ENCODE assay signal across 9 cellular contexts in the genomic region with DNA sequence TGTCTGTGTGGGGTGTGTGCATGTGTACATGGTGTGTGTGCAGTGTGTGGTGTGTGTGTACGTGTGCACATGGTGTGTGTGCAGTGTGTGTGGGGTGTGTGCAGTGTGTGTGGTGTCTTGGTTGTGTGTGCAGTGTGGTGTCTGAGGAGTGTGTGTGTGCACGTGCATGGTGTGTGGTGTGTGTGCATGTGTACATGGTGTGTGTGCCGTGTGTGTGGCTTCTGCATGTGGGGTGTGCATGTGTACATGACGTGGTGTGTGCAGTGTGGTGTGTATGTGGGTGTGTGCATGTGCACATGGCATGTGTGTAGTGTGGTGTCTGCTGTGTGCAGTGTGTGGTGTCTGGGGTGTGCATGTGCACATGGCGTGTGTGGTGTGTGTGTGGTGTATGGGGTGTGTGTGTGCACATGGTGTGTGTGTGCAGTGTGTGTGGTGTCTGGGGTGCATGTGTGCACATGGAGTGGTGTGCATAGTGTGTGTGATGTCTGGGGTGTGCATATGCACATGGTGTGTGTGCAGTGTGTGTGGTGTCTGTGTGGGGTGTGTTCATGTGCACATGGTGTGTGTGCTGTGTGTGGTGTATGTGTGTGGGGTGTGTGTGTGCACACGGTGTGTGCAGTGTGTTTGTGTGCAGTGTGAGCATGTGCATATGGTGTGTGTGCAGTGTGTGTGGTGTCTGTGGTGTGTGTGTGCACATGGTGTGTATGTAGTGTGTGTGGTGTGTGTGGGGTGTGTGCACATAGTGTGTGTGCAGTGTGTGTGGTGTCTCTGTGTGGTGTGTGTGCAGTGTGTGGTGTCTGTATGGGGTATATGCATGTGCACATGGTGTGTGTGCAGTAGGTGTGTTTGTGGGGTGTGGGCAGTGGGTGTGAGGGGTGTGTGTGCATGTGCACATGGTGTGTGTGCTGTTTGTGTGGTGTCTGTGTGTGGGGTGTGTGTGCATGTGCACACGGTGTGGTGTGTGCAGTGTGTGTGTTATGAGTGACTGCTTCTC. TPM values are rescaled to one million over a fixed set of nuclear protein-coding genes. Genes with fewer than 3 reads are reported as not detected.
A peak's percentile ranks its signal among the peaks of the same experiment; 100 is the strongest.
DNase-seq lines count a peak whose midpoint lies in the region; ATAC-seq lines count a peak whose summit lies in the region.
"Had no signal": no experiment of that assay in that cellular context is flagged by ENCODE, and none has a peak within 500 bp of the region (broad histone marks: within the 10 kb centered on the region; RNA-seq: fewer than 3 reads in every experiment).

No MANE protein-coding gene starts in this region.

- DNase-seq in Right ventricle myocardium superior (peak; percentile 49), cardiac septum (ENCODE audit: low spot score) (no peak), left lobe of liver (ENCODE audit: low spot score) (no peak), caudate nucleus (lab: John Stamatoyannopoulos, UW) (no peak), NCI-H146 (lab: John Stamatoyannopoulos, UW) (no peak), NOMO-1 treated with DMSO at 0.1 percent for 48 hours (lab: John Stamatoyannopoulos, UW; ENCODE audit: unreplicated experiment) (no peak)

- no peak overlapping the region for H3K4me3 Mint-ChIP-seq in activated T-helper 17 cell treated with anti-CD3 and anti-CD28 coated beads, Interleukin-2, amount 50 U/mL, for 72 hours

- H3K27ac Mint-ChIP-seq in activated T-helper 17 cell treated with anti-CD3 and anti-CD28 coated beads, Interleukin-2, amount 50 U/mL, for 72 hours: no peak overlapping the region

- ATAC-seq in Right ventricle myocardium superior (ENCODE audit: poor library complexity) (peak; percentile 76), left lobe of liver (peak; percentile 73), HG02884 (IDR thresholded peaks at IDR 0.05; ENCODE audit: unreplicated experiment) (no peak)
- ATAC-seq in activated T-helper 17 cell treated with anti-CD3 and anti-CD28 coated beads, Interleukin-2, amount 50 U/mL, for 72 hours (replicated peaks): peak; percentile 59

- no peaks in the 10 kb centered on the region for H3K27me3 Mint-ChIP-seq in activated T-helper 17 cell treated with anti-CD3 and anti-CD28 coated beads, Interleukin-2, amount 50 U/mL, for 72 hours

- intact Hi-C loops in Right ventricle myocardium superior (cut with DNase I): no loop called here
- intact Hi-C loops in cardiac septum (cut with DNase I): no loop called here

- no peaks in the 10 kb centered on the region for H3K36me3 Mint-ChIP-seq in activated T-helper 17 cell treated with anti-CD3 and anti-CD28 coated beads, Interleukin-2, amount 50 U/mL, for 72 hours (ENCODE audit: low read depth)

- no peak overlapping the region for H3K27ac ChIP-seq in caudate nucleus (ENCODE audit: low read depth, low read length)
- H3K27ac ChIP-seq: neutrophil had no signal

- H3K9me3 Mint-ChIP-seq in activated T-helper 17 cell treated with anti-CD3 and anti-CD28 coated beads, Interleukin-2, amount 50 U/mL, for 72 hours: no peaks in the 10 kb centered on the region

- no peaks in the 10 kb centered on the region for H3K4me1 Mint-ChIP-seq in activated T-helper 17 cell treated with anti-CD3 and anti-CD28 coated beads, Interleukin-2, amount 50 U/mL, for 72 hours

RNA-seq across cellular contexts. Expression of gene ZNG1F, which starts 40.6 kb away (rescaled TPM):
- total RNA-seq in Right ventricle myocardium superior: 2.3 TPM
- total RNA-seq in cardiac septum: 3.2 TPM
- total RNA-seq in activated T-helper 17 cell treated with anti-CD3 and anti-CD28 coated beads, Interleukin-2, amount 50 U/mL, for 72 hours: 10 to 100 TPM; 12.2 to 13.0 TPM
- 2.0 TPM for total RNA-seq in left lobe of liver
